ENCODE assay signal across 22 cellular contexts in genomic region chr15:61528590-61528929, GRCh38.
A peak's percentile ranks its signal among the peaks of the same experiment; 100 is the strongest.
DNase-seq lines count a peak whose midpoint lies in the region; ATAC-seq, FAIRE-seq and TF ChIP-seq lines count a peak whose summit lies in the region.
"Had no signal": no experiment of that assay in that cellular context is flagged by ENCODE, and none has a peak within 500 bp of the region (broad histone marks: within the 10 kb centered on the region; RNA-seq: fewer than 3 reads in every experiment).

No MANE protein-coding gene starts in this region.

- H3K27me3 ChIP-seq in hepatocyte, result no peaks in the 10 kb centered on the region
- H3K27me3 ChIP-seq in H7 (ENCODE audit: control insufficient read depth, insufficient read depth, low read length), result no peaks in the 10 kb centered on the region
- H3K27me3 ChIP-seq: BE2C, esophagus squamous epithelium, heart left ventricle, tibial nerve had no signal

- H3K79me2 ChIP-seq in hepatocyte, result no peaks in the 10 kb centered on the region

- FAIRE-seq in D721Med (lab: Jason Lieb, UNC), result peak; percentile 70
- FAIRE-seq: kidney had no signal

- no peak overlapping the region for H3K4me3 ChIP-seq in hepatocyte
- no peak overlapping the region for H3K4me3 ChIP-seq in H7 (ENCODE audit: insufficient read depth, low read depth, low read length)
- H3K4me3 ChIP-seq: esophagus squamous epithelium, heart left ventricle, tibial nerve had no signal

- DNase-seq in D721Med (ENCODE audit: insufficient read length, low spot score), result no peak
- no peak for DNase-seq in hepatocyte (ENCODE audit: low spot score)
- no peak for DNase-seq in G401 (ENCODE audit: low spot score)
- no peak for DNase-seq in H7
- no peak for DNase-seq in islet precursor cell
- DNase-seq: activated naive CD8-positive, alpha-beta T cell treated with anti-CD3 and anti-CD28 coated beads for 36 hours; BE2C; DMS 273 treated with DMSO at 0.1 percent for 48 hours; esophagus squamous epithelium; heart left ventricle; HFFc6; IMR-90; kidney; MV-4-11; NCI-H2227 treated with DMSO at 0.1 percent for 48 hours; Right ventricle myocardium superior; stimulated activated CD4-positive, alpha-beta T cell treated with anti-CD3 and anti-CD28 coated beads, Interleukin-15, amount 100 ng/mL, for 24 hours; stimulated activated naive CD4-positive, alpha-beta T cell treated with Interleukin-2 at 50 U/mL for 16 hours; T-helper 1 cell had no signal

- H3K36me3 ChIP-seq in hepatocyte (replicated peaks; ENCODE audit: insufficient read depth, low read depth), result no peaks in the 10 kb centered on the region
- H3K36me3 ChIP-seq in H7 (replicated peaks; ENCODE audit: control insufficient read depth, insufficient read depth, low read length), result no peaks in the 10 kb centered on the region
- H3K36me3 ChIP-seq: BE2C, esophagus squamous epithelium, heart left ventricle, tibial nerve had no signal

- peak; percentile 23 for ATAC-seq in GM19035 (IDR thresholded peaks at IDR 0.05; ENCODE audit: unreplicated experiment)
- ATAC-seq: heart left ventricle had no signal

- H3K27ac ChIP-seq in VCaP, result peak overlapping the region; percentile 80
- no peak overlapping the region for H3K27ac ChIP-seq in hepatocyte
- H3K27ac ChIP-seq: esophagus squamous epithelium, heart left ventricle, tibial nerve had no signal

- no peaks in the 10 kb centered on the region for H3K4me1 ChIP-seq in hepatocyte (ENCODE audit: insufficient read depth)
- H3K4me1 ChIP-seq: BE2C, esophagus squamous epithelium, heart left ventricle, tibial nerve had no signal

- no peak overlapping the region for H2AFZ ChIP-seq in hepatocyte

- 9% methylated on average over 2 of the region's 2 CpGs for WGBS in hepatocyte (ENCODE audit: low lambda C conversion rate, missing lambda C conversion rate)

- H3K9me2 ChIP-seq in hepatocyte (replicated peaks; ENCODE audit: insufficient read depth), result no peaks in the 10 kb centered on the region

- H3K9me3 ChIP-seq in hepatocyte (ENCODE audit: low read depth), result no peaks in the 10 kb centered on the region
- H3K9me3 ChIP-seq: BE2C, esophagus squamous epithelium, tibial nerve had no signal

- no peaks in the 10 kb centered on the region for H4K20me1 ChIP-seq in hepatocyte (ENCODE audit: insufficient read depth, poor library complexity, severe bottlenecking)

- in situ Hi-C loops in G401 (cut with HindIII; ENCODE audit: low sequenced_read_pairs), result no loop called here

- TF ChIP-seq CTCF in D721Med (IDR thresholded peaks at IDR 0.05; ENCODE audit: insufficient read depth, missing control alignments) (no peak), VCaP (conservative IDR thresholded peaks at IDR 0.05) (no peak), hepatocyte (IDR thresholded peaks at IDR 0.05; ENCODE audit: poor library complexity) (no peak)

- peak overlapping the region; percentile 31 for H3K4me2 ChIP-seq in hepatocyte
